ENCODE assay signal across 11 cellular contexts in the genomic region with DNA sequence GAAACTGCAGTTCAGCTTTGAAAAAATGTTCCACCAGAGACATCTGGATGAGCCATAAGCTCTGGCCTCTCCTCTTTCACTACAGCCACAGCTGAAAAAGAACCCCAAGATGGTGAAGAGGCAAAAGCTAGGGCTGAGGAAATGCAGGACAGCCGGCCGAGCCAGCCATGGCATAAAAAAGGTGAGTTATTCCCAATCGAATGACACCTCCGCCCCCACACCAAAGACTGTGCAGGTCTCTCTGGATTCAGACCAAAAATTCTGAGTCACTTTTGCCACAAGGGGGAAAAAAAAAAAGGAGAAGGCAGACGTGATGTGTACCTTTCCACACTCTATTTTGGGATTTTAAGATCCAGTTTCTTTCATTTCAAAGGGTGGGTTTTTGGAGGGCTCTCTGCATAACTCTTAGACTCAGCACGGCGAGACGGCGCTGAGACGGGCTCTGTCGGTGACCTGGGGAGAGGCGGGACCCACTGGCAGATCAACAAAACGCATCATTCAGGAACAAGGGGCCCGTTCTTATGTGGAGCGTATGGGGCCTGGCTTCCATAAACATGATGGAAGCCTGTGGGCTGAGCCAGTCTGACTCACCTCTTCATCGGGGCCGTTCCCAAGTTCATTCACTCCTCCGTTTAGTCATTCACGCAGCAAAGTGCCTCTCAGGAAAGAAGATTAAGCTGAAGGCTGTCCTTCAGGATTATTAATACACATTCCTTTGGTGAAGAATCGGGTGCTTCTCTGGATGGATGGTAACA. TPM values are rescaled to one million over a fixed set of nuclear protein-coding genes. Genes with fewer than 3 reads are reported as not detected.
DNase-seq lines count a peak whose midpoint lies in the region; ATAC-seq and TF ChIP-seq lines count a peak whose summit lies in the region.
"Had no signal": no experiment of that assay in that cellular context is flagged by ENCODE, and none has a peak within 500 bp of the region (broad histone marks: within the 10 kb centered on the region; RNA-seq: fewer than 3 reads in every experiment).

No MANE protein-coding gene starts in this region.

- no peak overlapping the region for H3K4me3 ChIP-seq in esophagus muscularis mucosa

- H3K36me3 ChIP-seq in esophagus muscularis mucosa = no peaks in the 10 kb centered on the region
- H3K36me3 ChIP-seq: thoracic aorta had no signal

- no peak for TF ChIP-seq POLR2A in esophagus muscularis mucosa (IDR thresholded peaks at IDR 0.05; ENCODE audit: low read depth)

- H3K4me1 ChIP-seq in esophagus muscularis mucosa = peaks cover 17 to 28% (median 24%) of the 10 kb centered on the region in 4 donors

- intact Hi-C loops in esophagus muscularis mucosa (cut with DNase I) = no loop called here

- no peak for ATAC-seq in GM19328 (IDR thresholded peaks at IDR 0.05; ENCODE audit: unreplicated experiment)

- WGBS in esophagus muscularis mucosa = 66% methylated on average over 20 of the region's 20 CpGs

- no peak for TF ChIP-seq EP300 in esophagus muscularis mucosa (IDR thresholded peaks at IDR 0.05)

- H3K9me3 ChIP-seq in esophagus muscularis mucosa = no peaks in the 10 kb centered on the region
- H3K9me3 ChIP-seq: thoracic aorta had no signal

- no peak for TF ChIP-seq CTCF in esophagus muscularis mucosa (IDR thresholded peaks at IDR 0.05)

- DNase-seq in GM04503 (ENCODE audit: low read depth) (peak; percentile 30), RKO (ENCODE audit: low spot score) (peak; percentile 93), esophagus muscularis mucosa (ENCODE audit: extremely low spot score) (no peak), renal cortical epithelial cell (ENCODE audit: low read depth) (peak; percentile 85), activated gamma-delta T cell treated with Interleukin-2 at 50 U/mL for 16 hours (no peak), amygdala (lab: John Stamatoyannopoulos, UW) (no peak), NCI-H748 treated with DMSO at 0.1 percent for 48 hours (lab: John Stamatoyannopoulos, UW) (no peak)
- DNase-seq: NCI-H2227 treated with DMSO at 0.1 percent for 48 hours; stimulated activated CD4-positive, alpha-beta T cell treated with anti-CD3 and anti-CD28 coated beads, Interleukin-12 subunit alpha, Interleukin-12 subunit beta, amount 100 ng/mL, for 4 hours had no signal

- peak overlapping the region in 3 of 4 donors; percentile 19 to 42 (median 23) for H3K27ac ChIP-seq in esophagus muscularis mucosa (replicated peaks in 1 of 4)
- H3K27ac ChIP-seq: thoracic aorta had no signal

- no peaks in the 10 kb centered on the region for H3K27me3 ChIP-seq in esophagus muscularis mucosa

RNA-seq across cellular contexts. Expression of gene NFATC2, which starts 54.8 kb away (rescaled TPM):
- total RNA-seq in esophagus muscularis mucosa = 10 to 100 TPM in 3 of 4 donors, 1 to 10 TPM in 1; 8.8 to 15.6 (median 13.0) TPM
- under 0.01 and 0.35 TPM in 2 replicates for total RNA-seq in renal cortical epithelial cell

Comparison
In these comparisons a context has a peak if more than half of its experiments do, and no peak if none do; other contexts are left out.
1. DNase-seq: peak in GM04503 (single experiment), RKO (single experiment) and renal cortical epithelial cell (single experiment); none in esophagus muscularis mucosa (single experiment), activated gamma-delta T cell treated with Interleukin-2 at 50 U/mL for 16 hours (single experiment), amygdala (0 of 56) and NCI-H748 treated with DMSO at 0.1 percent for 48 hours (single experiment).